Comparison of ENCODE assay signal across 8 cellular contexts in genomic region chr2:219230201-219230540, GRCh38. TPM values are rescaled to one million over a fixed set of nuclear protein-coding genes. Genes with fewer than 3 reads are reported as not detected.
DNase-seq lines count a peak whose midpoint lies in the region; ATAC-seq, FAIRE-seq and TF ChIP-seq lines count a peak whose summit lies in the region.

No MANE protein-coding gene starts in this region.

- intact Hi-C loops in PC-3 (cut with micrococcal nuclease): no loop called here
- intact Hi-C loops in K562 (cut with micrococcal nuclease): no loop called here

- FAIRE-seq in K562 (lab: Jason Lieb, UNC) (peak; percentile 67), HTR-8/SVneo (lab: Jason Lieb, UNC) (no peak)

- POLR2A ChIA-PET in PC-3 (lab: Charles Lee; ENCODE audit: unreplicated experiment) (interaction anchor here (0.9 to 1.1 kb wide), 3 partner anchors 19 to 44 kb away, joined by 4 to 6 read pairs (median 5); partner anchors contain the start of gene ZFAND2B), K562 (lab: Yijun Ruan, JAX) (interaction anchor here (0.6 to 2.1 kb wide), 9 partner anchors 9 to 53 kb away, joined by 3 to 12 read pairs (median 6); partner anchors contain the start of genes ABCB6, GLB1L, STK16 and ZFAND2B)

- H3K36me3 ChIP-seq in H7 (replicated peaks; ENCODE audit: control insufficient read depth, insufficient read depth, low read length) (peaks cover 30% of the 10 kb centered on the region), PC-3 (ENCODE audit: low read depth, low read length) (peaks cover 26% of the 10 kb centered on the region), K562 (ENCODE audit: control insufficient read depth, insufficient read depth, low read length) (peaks cover 61% of the 10 kb centered on the region), smooth muscle cell (ENCODE audit: low read depth) (peaks cover 19% of the 10 kb centered on the region)

- TF ChIP-seq CTCF in PC-3 (conservative IDR thresholded peaks at IDR 0.05; ENCODE audit: low read depth, low read length) (no peak), K562 (IDR thresholded peaks at IDR 0.05 in 2 of 3, conservative IDR thresholded peaks at IDR 0.05 in 1 of 3; ENCODE audit: insufficient read depth in 2 of 3, low read depth in 1 of 3, low read length in 3 of 3) (no peak), smooth muscle cell (IDR thresholded peaks at IDR 0.05; ENCODE audit: borderline replicate concordance, insufficient read depth, poor library complexity, severe bottlenecking) (no peak)

- BruUV-seq in PC-3 (replicated peaks; lab: Mats Ljungman, UMichigan) (no TSS peak), K562 (replicated peaks; lab: Mats Ljungman, UMichigan) (TSS peak; percentile 76)

- ATAC-seq in PC-3: peak; percentile 47
- peak; percentile 58 for ATAC-seq in K562

- H3K9me3 ChIP-seq in PC-3 (ENCODE audit: low read length) (no peaks in the 10 kb centered on the region), K562 (replicated peaks; ENCODE audit: control insufficient read depth, insufficient read depth, low read depth, low read length) (no peaks in the 10 kb centered on the region), smooth muscle cell (replicated peaks; ENCODE audit: low read depth) (no peaks in the 10 kb centered on the region)

- no peaks in the 10 kb centered on the region for H3K27me3 ChIP-seq in H7 (ENCODE audit: control insufficient read depth, insufficient read depth, low read length)
- no peaks in the 10 kb centered on the region for H3K27me3 ChIP-seq in PC-3 (ENCODE audit: low read length)
- no peaks in the 10 kb centered on the region for H3K27me3 ChIP-seq in K562 (ENCODE audit: control insufficient read depth in 2 of 2, insufficient read depth in 2 of 2, low read length in 2 of 2)
- no peaks in the 10 kb centered on the region for H3K27me3 ChIP-seq in smooth muscle cell (ENCODE audit: low read depth)

- DNase-seq in COLO829 (ENCODE audit: low spot score) (peak; percentile 33), H7 (peak; percentile 84), PC-3 (peak; percentile 67), K562 (ENCODE audit: extremely low read depth in 1 of 4, low spot score in 3 of 4) (peak; percentile 32 to 65 (median 36)), iPS-NIHi11 (ENCODE audit: low spot score) (peak; percentile 56), smooth muscle cell (lab: John Stamatoyannopoulos, UW; ENCODE audit: unreplicated experiment) (no peak), retina (no peak), HTR-8/SVneo (ENCODE audit: insufficient read length, low spot score) (no peak)

- peak overlapping the region; percentile 60 for H2AFZ ChIP-seq in PC-3 (ENCODE audit: low read length)
- peak overlapping the region; percentile 77 for H2AFZ ChIP-seq in K562 (ENCODE audit: low read depth, low read length)
- H2AFZ ChIP-seq in smooth muscle cell (ENCODE audit: low read depth): peak overlapping the region; percentile 50

- CTCF ChIA-PET in PC-3 (lab: Charles Lee): no interaction called here
- CTCF ChIA-PET in K562 (lab: Yijun Ruan, JAX; ENCODE audit: low intra/inter-chr PET ratio): no interaction called here

- H3K27ac ChIP-seq in PC-3 (ENCODE audit: low read length) (peak overlapping the region; percentile 54), K562 (ENCODE audit: extremely low read depth, low read depth, low read length) (peak overlapping the region; percentile 90), smooth muscle cell (ENCODE audit: low read depth) (peak overlapping the region; percentile 96)

- no peaks in the 10 kb centered on the region for H3K9me1 ChIP-seq in K562 (ENCODE audit: control insufficient read depth, insufficient read depth, low read length)

- TF ChIP-seq RAD21 in K562 (CRISPR knock-in tag; conservative IDR thresholded peaks at IDR 0.05 in 1 of 2, IDR thresholded peaks at IDR 0.05 in 1 of 2): no peak

- H3K4me2 ChIP-seq in PC-3 (ENCODE audit: low read length) (peak overlapping the region; percentile 85), K562 (ENCODE audit: insufficient read depth, low read length) (peak overlapping the region; percentile 97), smooth muscle cell (peak overlapping the region; percentile 99)

- H3F3A ChIP-seq in PC-3 (ENCODE audit: low read length, unreplicated experiment) (peaks cover 4% of the 10 kb centered on the region), smooth muscle cell (ENCODE audit: low read depth) (peaks cover 7% of the 10 kb centered on the region)

- WGBS in K562 (ENCODE audit: insufficient coverage, low coverage, missing lambda C conversion rate): under 1% methylated on average over 19 of the region's 19 CpGs
- WGBS in smooth muscle cell (ENCODE audit: low lambda C conversion rate): under 1% methylated on average over 19 of the region's 19 CpGs

- TF ChIP-seq POLR2A in K562 (conservative IDR thresholded peaks at IDR 0.05): no peak

- H3K9ac ChIP-seq in PC-3 (ENCODE audit: low read length): peak overlapping the region; percentile 80
- H3K9ac ChIP-seq in K562 (ENCODE audit: insufficient read depth in 1 of 2, low read depth in 2 of 2, low read length in 2 of 2): peak overlapping the region; percentile 96 to 97
- H3K9ac ChIP-seq in smooth muscle cell (ENCODE audit: low read depth): peak overlapping the region; percentile 96

- H4K20me1 ChIP-seq in PC-3 (ENCODE audit: low read length): no peaks in the 10 kb centered on the region
- H4K20me1 ChIP-seq in K562 (replicated peaks; ENCODE audit: control insufficient read depth, insufficient read depth, low read length): no peaks in the 10 kb centered on the region
- peaks cover 8% of the 10 kb centered on the region for H4K20me1 ChIP-seq in smooth muscle cell (ENCODE audit: low read depth)

- no peaks in the 10 kb centered on the region for H3K9me2 ChIP-seq in PC-3 (replicated peaks; ENCODE audit: low read length)

- peak overlapping the region; percentile 67 for H3K4me3 ChIP-seq in H7 (ENCODE audit: insufficient read depth, low read depth, low read length)
- peak overlapping the region; percentile 74 for H3K4me3 ChIP-seq in PC-3 (ENCODE audit: low read length)
- peak overlapping the region; percentile 90 for H3K4me3 ChIP-seq in K562
- peak overlapping the region; percentile 99 for H3K4me3 ChIP-seq in smooth muscle cell

- H3K4me1 ChIP-seq in PC-3 (ENCODE audit: insufficient read depth, low read length) (peaks cover 17% of the 10 kb centered on the region), K562 (replicated peaks in 1 of 2; ENCODE audit: control insufficient read depth in 2 of 2, insufficient read depth in 2 of 2, low read length in 2 of 2) (peaks cover 13 to 16% of the 10 kb centered on the region in 2 experiments; a peak in 4 of 5 replicates), smooth muscle cell (ENCODE audit: low read depth) (peaks cover 18% of the 10 kb centered on the region)

- TF ChIP-seq EP300 in K562 (IDR thresholded peaks at IDR 0.05; ENCODE audit: low read length): no peak

- peaks cover 51% of the 10 kb centered on the region for H3K79me2 ChIP-seq in PC-3 (ENCODE audit: low read length)
- H3K79me2 ChIP-seq in K562 (ENCODE audit: control insufficient read depth, insufficient read depth, low read length): peaks cover 52% of the 10 kb centered on the region
- peaks cover 46% of the 10 kb centered on the region for H3K79me2 ChIP-seq in smooth muscle cell (ENCODE audit: low read depth)

- in situ Hi-C loops in K562 (cut with MboI): no loop called here

RNA-seq across cellular contexts. Expression of gene ANKZF1, which starts 0.6 kb away (rescaled TPM):
- total RNA-seq in H7 (2014; rRNA removed; shearing (Covaris generic)): 56.9 and 63.4 TPM in 2 replicates
- total RNA-seq in PC-3 (2014; rRNA removed) (67.9 and 78.5 TPM in 2 replicates), K562 (2014; rRNA removed) (40.7 and 41.5 TPM in 2 replicates), K562 (2014; rRNA removed; fragmentation: Illumina TruSeq; extraction: Trizol) (22.5 and 26.3 TPM in 2 replicates), K562 (2015; rRNA removed; fragmentation: Illumina TruSeq; extraction: Trizol) (21.6 and 21.8 TPM in 2 replicates), K562 (2021) (36.3 and 43.5 TPM in 2 replicates), smooth muscle cell (35.1 and 52.6 TPM in 2 replicates)
- total RNA-seq in K562 (2011; cell fraction: chromatin; rRNA removed; ENCODE audit: low replicate concordance): 371 and 457 TPM in 2 replicates
- total RNA-seq in K562 (2011; cell fraction: nucleolus; rRNA removed): 226 and 229 TPM in 2 replicates
- 275 and 286 TPM in 2 replicates for total RNA-seq in K562 (2011; cell fraction: nucleoplasm; rRNA removed)
- polyA plus RNA-seq in K562 (2011; rRNA removed) (47.0 and 86.3 TPM in 2 replicates), K562 (2014; fragmentation: Illumina TruSeq; extraction: Trizol) (29.2 and 31.0 TPM in 2 replicates), K562 (2014; fragmentation: Nextera tagmentation; extraction: Ambion mirVana) (1 to 10 TPM; 3.1 to 3.9 TPM), K562 (2014; rRNA removed) (49.0 and 60.6 TPM in 2 replicates), smooth muscle cell (31.7 and 60.5 TPM in 2 replicates)
- polyA plus RNA-seq in K562 (2011; cell fraction: cytosol; rRNA removed): 23.4 and 30.6 TPM in 2 replicates
- polyA plus RNA-seq in K562 (2011; cell fraction: nucleus; rRNA removed): 325 and 530 TPM in 2 replicates
- polyA plus RNA-seq in K562 (2012): 24.3 and 51.1 TPM in 2 replicates
- 28.8 and 55.2 TPM in 2 replicates for polyA minus RNA-seq in K562 (2011; rRNA and poly(A)+ RNA removed)
- 16.7 and 20.6 TPM in 2 replicates for polyA minus RNA-seq in K562 (2011; cell fraction: cytosol; rRNA and poly(A)+ RNA removed)
- 81.3 and 167 TPM in 2 replicates for polyA minus RNA-seq in K562 (2011; cell fraction: nucleus; rRNA and poly(A)+ RNA removed)

RNA-seq across cellular contexts. Expression of gene ATG9A, which starts 0.7 kb away (rescaled TPM):
- 32.5 and 38.6 TPM in 2 replicates for total RNA-seq in H7 (2014; rRNA removed; shearing (Covaris generic))
- 59.6 and 77.2 TPM in 2 replicates for total RNA-seq in PC-3 (2014; rRNA removed)
- 103 and 236 TPM in 2 replicates for total RNA-seq in K562 (2011; cell fraction: chromatin; rRNA removed; ENCODE audit: low replicate concordance)
- total RNA-seq in K562 (2011; cell fraction: nucleolus; rRNA removed): 186 and 188 TPM in 2 replicates
- total RNA-seq in K562 (2011; cell fraction: nucleoplasm; rRNA removed): 134 and 137 TPM in 2 replicates
- total RNA-seq in K562 (2014; rRNA removed): 23.5 and 36.3 TPM in 2 replicates
- 21.0 and 21.9 TPM in 2 replicates for total RNA-seq in K562 (2014; rRNA removed; fragmentation: Illumina TruSeq; extraction: Trizol)
- 13.9 and 19.3 TPM in 2 replicates for total RNA-seq in K562 (2015; rRNA removed; fragmentation: Illumina TruSeq; extraction: Trizol)
- 47.9 and 54.5 TPM in 2 replicates for total RNA-seq in K562 (2021)
- polyA plus RNA-seq in K562 (2011; rRNA removed): 65.6 and 83.0 TPM in 2 replicates
- 74.6 and 91.3 TPM in 2 replicates for polyA plus RNA-seq in K562 (2011; cell fraction: cytosol; rRNA removed)
- 134 and 138 TPM in 2 replicates for polyA plus RNA-seq in K562 (2011; cell fraction: nucleus; rRNA removed)
- 32.0 and 41.1 TPM in 2 replicates for polyA plus RNA-seq in K562 (2012)
- 38.7 and 40.7 TPM in 2 replicates for polyA plus RNA-seq in K562 (2014; fragmentation: Illumina TruSeq; extraction: Trizol)
- under 1 TPM; 0.25 to 0.60 TPM for polyA plus RNA-seq in K562 (2014; fragmentation: Nextera tagmentation; extraction: Ambion mirVana)
- polyA plus RNA-seq in K562 (2014; rRNA removed): 23.4 and 35.3 TPM in 2 replicates
- 62.1 and 74.2 TPM in 2 replicates for polyA minus RNA-seq in K562 (2011; rRNA and poly(A)+ RNA removed)
- 54.0 and 62.6 TPM in 2 replicates for polyA minus RNA-seq in K562 (2011; cell fraction: cytosol; rRNA and poly(A)+ RNA removed)
- polyA minus RNA-seq in K562 (2011; cell fraction: nucleus; rRNA and poly(A)+ RNA removed): 43.6 and 60.1 TPM in 2 replicates
- total RNA-seq in smooth muscle cell: 44.1 and 58.1 TPM in 2 replicates
- polyA plus RNA-seq in smooth muscle cell: 61.6 and 62.6 TPM in 2 replicates

RNA-seq across cellular contexts. Expression of gene ABCB6, which starts 11.4 kb away (rescaled TPM):
- 50.4 and 74.8 TPM in 2 replicates for total RNA-seq in H7 (2014; rRNA removed; shearing (Covaris generic))
- total RNA-seq in PC-3 (2014; rRNA removed) (21.1 and 23.9 TPM in 2 replicates), K562 (2014; rRNA removed) (19.1 and 25.7 TPM in 2 replicates), K562 (2014; rRNA removed; fragmentation: Illumina TruSeq; extraction: Trizol) (15.2 and 16.8 TPM in 2 replicates), K562 (2015; rRNA removed; fragmentation: Illumina TruSeq; extraction: Trizol) (11.9 and 12.0 TPM in 2 replicates), K562 (2021) (29.2 and 31.6 TPM in 2 replicates), smooth muscle cell (18.2 and 29.0 TPM in 2 replicates)
- 152 and 339 TPM in 2 replicates for total RNA-seq in K562 (2011; cell fraction: chromatin; rRNA removed; ENCODE audit: low replicate concordance)
- total RNA-seq in K562 (2011; cell fraction: nucleolus; rRNA removed): 206 and 213 TPM in 2 replicates
- total RNA-seq in K562 (2011; cell fraction: nucleoplasm; rRNA removed): 157 and 183 TPM in 2 replicates
- polyA plus RNA-seq in K562 (2011; rRNA removed) (21.0 and 45.8 TPM in 2 replicates), K562 (2014; fragmentation: Illumina TruSeq; extraction: Trizol) (26.6 and 29.8 TPM in 2 replicates), K562 (2014; fragmentation: Nextera tagmentation; extraction: Ambion mirVana) (1 to 10 TPM; 3.7 to 8.1 TPM), K562 (2014; rRNA removed) (13.6 and 15.1 TPM in 2 replicates), smooth muscle cell (41.3 and 50.3 TPM in 2 replicates)
- 13.5 and 17.7 TPM in 2 replicates for polyA plus RNA-seq in K562 (2011; cell fraction: cytosol; rRNA removed)
- 163 and 210 TPM in 2 replicates for polyA plus RNA-seq in K562 (2011; cell fraction: nucleus; rRNA removed)
- 20.2 and 32.7 TPM in 2 replicates for polyA plus RNA-seq in K562 (2012)
- 29.0 and 38.1 TPM in 2 replicates for polyA minus RNA-seq in K562 (2011; rRNA and poly(A)+ RNA removed)
- 13.9 and 14.4 TPM in 2 replicates for polyA minus RNA-seq in K562 (2011; cell fraction: cytosol; rRNA and poly(A)+ RNA removed)
- 39.6 and 54.3 TPM in 2 replicates for polyA minus RNA-seq in K562 (2011; cell fraction: nucleus; rRNA and poly(A)+ RNA removed)

RNA-seq across cellular contexts. Expression of gene GLB1L, which starts 15.1 kb away (rescaled TPM):
- 4.9 and 6.6 TPM in 2 replicates for total RNA-seq in H7 (2014; rRNA removed; shearing (Covaris generic))
- total RNA-seq in PC-3 (2014; rRNA removed): 6.0 and 6.1 TPM in 2 replicates
- total RNA-seq in K562 (2011; cell fraction: chromatin; rRNA removed; ENCODE audit: low replicate concordance): 9.2 and 12.3 TPM in 2 replicates
- total RNA-seq in K562 (2011; cell fraction: nucleolus; rRNA removed): 6.4 and 8.3 TPM in 2 replicates
- total RNA-seq in K562 (2011; cell fraction: nucleoplasm; rRNA removed): 4.4 and 8.7 TPM in 2 replicates
- 2.2 and 3.4 TPM in 2 replicates for total RNA-seq in K562 (2014; rRNA removed)
- total RNA-seq in K562 (2014; rRNA removed; fragmentation: Illumina TruSeq; extraction: Trizol): 2.5 and 2.6 TPM in 2 replicates
- 2.2 and 3.2 TPM in 2 replicates for total RNA-seq in K562 (2015; rRNA removed; fragmentation: Illumina TruSeq; extraction: Trizol)
- 2.7 and 3.6 TPM in 2 replicates for total RNA-seq in K562 (2021)
- 1.8 and 2.9 TPM in 2 replicates for polyA plus RNA-seq in K562 (2011; rRNA removed)
- polyA plus RNA-seq in K562 (2011; cell fraction: cytosol; rRNA removed): 1.9 and 2.5 TPM in 2 replicates
- 4.8 and 4.9 TPM in 2 replicates for polyA plus RNA-seq in K562 (2011; cell fraction: nucleus; rRNA removed)
- 2.2 and 4.1 TPM in 2 replicates for polyA plus RNA-seq in K562 (2012)
- 2.8 and 4.0 TPM in 2 replicates for polyA plus RNA-seq in K562 (2014; fragmentation: Illumina TruSeq; extraction: Trizol)
- polyA plus RNA-seq in K562 (2014; fragmentation: Nextera tagmentation; extraction: Ambion mirVana): under 1 TPM; 0.42 to 0.59 TPM
- polyA plus RNA-seq in K562 (2014; rRNA removed): 2.8 and 4.4 TPM in 2 replicates
- polyA minus RNA-seq in K562 (2011; rRNA and poly(A)+ RNA removed): 1.8 and 2.1 TPM in 2 replicates
- 0.95 and 1.4 TPM in 2 replicates for polyA minus RNA-seq in K562 (2011; cell fraction: cytosol; rRNA and poly(A)+ RNA removed)
- polyA minus RNA-seq in K562 (2011; cell fraction: nucleus; rRNA and poly(A)+ RNA removed): 2.7 and 3.6 TPM in 2 replicates
- total RNA-seq in smooth muscle cell: 4.2 and 26.4 TPM in 2 replicates
- polyA plus RNA-seq in smooth muscle cell: 2.8 and 4.1 TPM in 2 replicates

RNA-seq across cellular contexts. Expression of gene STK16, which starts 15.1 kb away (rescaled TPM):
- 26.2 and 38.6 TPM in 2 replicates for total RNA-seq in H7 (2014; rRNA removed; shearing (Covaris generic))
- total RNA-seq in PC-3 (2014; rRNA removed) (13.8 and 16.3 TPM in 2 replicates), K562 (2014; rRNA removed) (5.4 and 9.9 TPM in 2 replicates), K562 (2014; rRNA removed; fragmentation: Illumina TruSeq; extraction: Trizol) (13.1 and 17.8 TPM in 2 replicates), K562 (2015; rRNA removed; fragmentation: Illumina TruSeq; extraction: Trizol) (16.4 and 16.9 TPM in 2 replicates), K562 (2021) (18.2 and 19.8 TPM in 2 replicates), smooth muscle cell (15.2 and 17.8 TPM in 2 replicates)
- 42.8 and 94.2 TPM in 2 replicates for total RNA-seq in K562 (2011; cell fraction: chromatin; rRNA removed; ENCODE audit: low replicate concordance)
- total RNA-seq in K562 (2011; cell fraction: nucleolus; rRNA removed): 52.6 and 59.7 TPM in 2 replicates
- 43.8 and 46.6 TPM in 2 replicates for total RNA-seq in K562 (2011; cell fraction: nucleoplasm; rRNA removed)
- polyA plus RNA-seq in K562 (2011; rRNA removed) (34.6 and 41.4 TPM in 2 replicates), K562 (2014; fragmentation: Illumina TruSeq; extraction: Trizol) (33.8 and 36.2 TPM in 2 replicates), K562 (2014; fragmentation: Nextera tagmentation; extraction: Ambion mirVana) (10 to 100 TPM in 1 of 2 experiments, 1 to 10 TPM in 1; 5.6 to 12.9 TPM), K562 (2014; rRNA removed) (21.0 and 24.6 TPM in 2 replicates), smooth muscle cell (8.8 and 9.6 TPM in 2 replicates)
- polyA plus RNA-seq in K562 (2011; cell fraction: cytosol; rRNA removed): 57.6 and 64.0 TPM in 2 replicates
- polyA plus RNA-seq in K562 (2011; cell fraction: nucleus; rRNA removed): 72.9 and 74.0 TPM in 2 replicates
- polyA plus RNA-seq in K562 (2012): 17.4 and 29.3 TPM in 2 replicates
- 26.1 and 28.4 TPM in 2 replicates for polyA minus RNA-seq in K562 (2011; rRNA and poly(A)+ RNA removed)
- polyA minus RNA-seq in K562 (2011; cell fraction: cytosol; rRNA and poly(A)+ RNA removed): 12.9 and 18.8 TPM in 2 replicates
- polyA minus RNA-seq in K562 (2011; cell fraction: nucleus; rRNA and poly(A)+ RNA removed): 40.4 and 52.2 TPM in 2 replicates

Comparison
In these comparisons a context has a peak if more than half of its experiments do, and no peak if none do; other contexts are left out.
1. DNase-seq: peak in COLO829 (single experiment), H7 (single experiment), PC-3 (single experiment), K562 (4 of 4) and iPS-NIHi11 (single experiment); none in smooth muscle cell (single experiment), retina (single experiment) and HTR-8/SVneo (single experiment).
2. Peak in every context shown above with its lines, with median percentiles within 50 percentile points of each other: H3K4me3 ChIP-seq, H2AFZ ChIP-seq, H3K27ac ChIP-seq, H3K4me2 ChIP-seq and H3K9ac ChIP-seq.